In the genomic region with DNA sequence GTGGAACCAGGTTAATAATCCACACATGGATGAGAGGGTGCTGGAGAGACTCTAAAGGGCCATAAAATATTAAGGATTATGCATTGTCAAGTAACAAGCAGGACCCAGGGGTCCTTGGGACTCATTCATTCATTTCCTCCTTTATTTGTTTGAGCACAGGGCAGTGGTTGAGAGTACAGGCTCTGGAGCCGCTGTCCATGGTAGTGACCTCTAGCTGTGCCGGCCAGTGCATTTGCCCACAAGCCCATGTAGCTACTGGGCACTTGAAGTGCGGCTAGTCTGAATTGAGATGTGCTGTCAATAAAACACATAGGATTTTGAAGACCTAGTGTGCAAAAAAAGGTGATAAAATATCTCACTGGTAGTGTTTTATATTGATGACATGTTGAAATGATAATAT, we compare ENCODE assay signal across 13 cellular contexts.
DNase-seq lines count a peak whose midpoint lies in the region; ATAC-seq and TF ChIP-seq lines count a peak whose summit lies in the region.
"Had no signal": no experiment of that assay in that cellular context is flagged by ENCODE, and none has a peak within 500 bp of the region (broad histone marks: within the 10 kb centered on the region; RNA-seq: fewer than 3 reads in every experiment).

No MANE protein-coding gene starts in this region.

- ATAC-seq in HG03460 (IDR thresholded peaks at IDR 0.05; ENCODE audit: unreplicated experiment) (no peak), HG03039 (IDR thresholded peaks at IDR 0.05; ENCODE audit: unreplicated experiment) (no peak), HG02798 (IDR thresholded peaks at IDR 0.05; ENCODE audit: poor library complexity, unreplicated experiment) (no peak)

- no peaks in the 10 kb centered on the region for H3K27me3 ChIP-seq in brain microvascular endothelial cell (replicated peaks)
- H3K27me3 ChIP-seq: neutrophil, uterus had no signal

- no peak for TF ChIP-seq EP300 in Ishikawa (IDR thresholded peaks at IDR 0.05; ENCODE audit: borderline replicate concordance)

- in situ Hi-C loops in ACHN (cut with HindIII; ENCODE audit: low pct_ligation_motif_present, low pct_unique_long_range_greater_than_20kb, low sequenced_read_pairs): no loop called here
- in situ Hi-C loops in brain microvascular endothelial cell (cut with HindIII; ENCODE audit: low pct_ligation_motif_present, low sequenced_read_pairs): no loop called here
- in situ Hi-C loops in KBM-7 (cut with MboI; ENCODE audit: low pct_unique_long_range_greater_than_20kb, low sequenced_read_pairs): no loop called here

- no peak overlapping the region for H3K27ac ChIP-seq in brain microvascular endothelial cell
- H3K27ac ChIP-seq: neutrophil, uterus had no signal

- H3K36me3 ChIP-seq in brain microvascular endothelial cell (replicated peaks): no peaks in the 10 kb centered on the region
- H3K36me3 ChIP-seq: neutrophil, uterus had no signal

- DNase-seq in ACHN (peak; percentile 53), brain microvascular endothelial cell (peak; percentile 51), kidney tubule cell (ENCODE audit: low spot score) (peak; percentile 25), KBM-7 (no peak)
- DNase-seq: activated CD4-positive, alpha-beta T cell treated with anti-CD3 and anti-CD28 coated beads, Interleukin-2, amount 10 ng/mL, durations not matched to agents 7 days and 5 days; NCI-H1436 treated with DMSO at 0.1 percent for 48 hours; SHP77 treated with DMSO at 0.1 percent for 48 hours; uterus had no signal

- TF ChIP-seq CTCF in brain microvascular endothelial cell (IDR thresholded peaks at IDR 0.05; ENCODE audit: low read depth, low read length, missing control alignments): no peak

- H3K4me3 ChIP-seq in brain microvascular endothelial cell (ENCODE audit: low read depth, low read length): no peak overlapping the region
- H3K4me3 ChIP-seq: uterus had no signal

- peak; percentile 8; the same call in 1 of the 2 replicates for TF ChIP-seq RAD21 in Ishikawa (IDR thresholded peaks at IDR 0.05; ENCODE audit: low read depth)

TF ChIP-seq in Ishikawa, 13 proteins besides CTCF, POLR2A, EP300 and RAD21:
- no peak for TF ChIP-seq MAX (IDR thresholded peaks at IDR 0.05)
- peak; percentile 98 for TF ChIP-seq REST (IDR thresholded peaks at IDR 0.05; ENCODE audit: low read depth)
